Comparison of ENCODE assay signal across 29 cellular contexts in the genomic region with DNA sequence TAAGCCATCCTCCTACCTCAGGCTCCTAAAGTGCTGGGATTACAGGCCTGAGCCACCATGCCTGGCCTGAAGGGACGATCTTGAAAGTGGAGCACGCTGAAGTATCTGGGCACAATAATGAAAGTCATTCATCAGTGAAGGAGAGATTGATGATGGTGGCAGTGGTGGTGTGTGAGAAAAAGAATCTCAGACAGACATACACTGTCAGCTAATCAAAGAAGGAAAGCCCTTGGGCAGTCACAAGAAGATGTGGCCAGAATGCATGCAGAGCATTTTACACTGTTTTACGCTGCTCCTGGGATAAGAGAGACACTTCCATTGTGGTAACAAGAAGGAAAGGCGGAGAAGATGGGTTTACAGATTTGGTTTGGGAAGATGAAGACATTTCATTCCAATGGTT. TPM values are rescaled to one million over a fixed set of nuclear protein-coding genes. Genes with fewer than 3 reads are reported as not detected.
"Had no signal": no experiment of that assay in that cellular context is flagged by ENCODE, and none has a peak within 500 bp of the region (broad histone marks: within the 10 kb centered on the region; RNA-seq: fewer than 3 reads in every experiment).

No MANE protein-coding gene starts in this region.

- H3K27ac ChIP-seq: neutrophil, ovary, parathyroid adenoma, psoas muscle, right lobe of liver, sigmoid colon, spleen, suprapubic skin, testis, tibial artery, transverse colon, upper lobe of right lung, uterus had no signal

- H3K27me3 ChIP-seq: neutrophil, ovary, right lobe of liver, sigmoid colon, spleen, suprapubic skin, testis, tibial artery, transverse colon, upper lobe of right lung, uterus had no signal

- H3K36me3 ChIP-seq: neutrophil, ovary, right lobe of liver, sigmoid colon, spleen, suprapubic skin, tibial artery, transverse colon, upper lobe of right lung, uterus had no signal

- H3K4me1 ChIP-seq: parathyroid adenoma, psoas muscle, right lobe of liver, sigmoid colon, spleen, suprapubic skin, testis, tibial artery, transverse colon, upper lobe of right lung, uterus had no signal

- H3K4me3 ChIP-seq: ovary, psoas muscle, right lobe of liver, sigmoid colon, smooth muscle cell, spleen, suprapubic skin, testis, tibial artery, transverse colon, upper lobe of right lung, uterus had no signal

- DNase-seq: naive thymus-derived CD8-positive, alpha-beta T cell; nephron progenitor cell; nucleus accumbens; ovary; posterior cingulate gyrus; psoas muscle; right cardiac atrium; right lobe of liver; sigmoid colon; spleen; stimulated activated CD4-positive, alpha-beta T cell treated with anti-CD3 and anti-CD28 coated beads, Interleukin-12 subunit alpha, Interleukin-12 subunit beta, amount 100 ng/mL, for 4 hours; stimulated activated CD4-positive, alpha-beta T cell treated with anti-CD3 and anti-CD28 coated beads, Interleukin-1b, Interleukin-23, amount 100 ng/mL, for 48 hours; stimulated activated CD4-positive, alpha-beta T cell treated with anti-CD3 and anti-CD28 coated beads, Interleukin-4, amount 100 ng/mL, for 1 hour; stimulated activated CD4-positive, alpha-beta T cell treated with anti-CD3 and anti-CD28 coated beads, Interleukin-4, amount 100 ng/mL, for 4 hours; stimulated activated CD8-positive, alpha-beta memory T cell treated with anti-CD3 and anti-CD28 coated beads, Interleukin-4, amount 100 ng/mL, for 48 hours; stimulated activated naive CD4-positive, alpha-beta T cell; stimulated activated naive CD8-positive, alpha-beta T cell treated with anti-CD3 and anti-CD28 coated beads, Interleukin-15, amount 100 ng/mL, for 72 hours; stimulated activated naive CD8-positive, alpha-beta T cell treated with anti-CD3 and anti-CD28 coated beads, Interleukin-15, Interleukin-2, amounts not matched to agents 100 U/mL and 50 U/mL, for 24 hours; substantia nigra; testis; tibial artery; transverse colon; upper lobe of right lung; uterus had no signal

- H3K9me3 ChIP-seq: neutrophil, ovary, psoas muscle, right lobe of liver, suprapubic skin, testis, tibial artery, transverse colon, upper lobe of right lung, uterus had no signal

RNA-seq across cellular contexts. Expression of gene BMP6, which starts 20.4 kb away (rescaled TPM):
- total RNA-seq: naive thymus-derived CD8-positive, alpha-beta T cell; natural killer cell treated with Interleukin-12 subunit alpha and Interleukin-12 subunit beta and Interleukin-15 and Interleukin-18, amount 100 ng/mL, for 72 hours had no signal
- polyA plus RNA-seq: naive thymus-derived CD8-positive, alpha-beta T cell had no signal
